14 cellular contexts compared by ENCODE assay signal in the genomic region with DNA sequence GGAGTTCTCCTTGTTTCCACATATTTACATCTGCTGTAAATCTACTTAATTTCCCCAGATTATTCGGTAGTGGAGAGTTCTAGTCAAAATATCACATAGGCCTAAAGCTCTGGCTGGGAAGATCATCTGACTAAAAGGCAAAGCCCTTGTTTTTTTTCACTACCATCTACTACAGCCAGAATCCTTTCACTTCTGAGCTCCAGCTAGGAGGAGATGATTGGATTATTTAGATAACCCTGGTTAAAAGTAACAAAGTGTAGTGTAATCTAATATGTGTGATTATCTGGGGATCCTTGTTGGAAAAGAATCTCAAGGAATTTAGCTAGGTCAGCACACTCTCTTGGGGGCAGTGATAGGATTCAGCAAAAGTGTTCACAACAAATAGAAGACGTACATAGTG.
DNase-seq lines count a peak whose midpoint lies in the region; ATAC-seq and TF ChIP-seq lines count a peak whose summit lies in the region.
"Had no signal": no experiment of that assay in that cellular context is flagged by ENCODE, and none has a peak within 500 bp of the region (broad histone marks: within the 10 kb centered on the region; RNA-seq: fewer than 3 reads in every experiment).

No MANE protein-coding gene starts in this region.

- no peaks in the 10 kb centered on the region for H3K9me3 ChIP-seq in cardiac muscle cell (ENCODE audit: low read depth)
- H3K9me3 ChIP-seq in neural cell (ENCODE audit: low read length), result no peaks in the 10 kb centered on the region
- H3K9me3 ChIP-seq in upper lobe of left lung, result no peaks in the 10 kb centered on the region

- H2AFZ ChIP-seq in neural cell (ENCODE audit: low read depth, low read length), result peak overlapping the region; percentile 5

- no peaks in the 10 kb centered on the region for H3K27me3 ChIP-seq in cardiac muscle cell
- H3K27me3 ChIP-seq in neural cell (ENCODE audit: insufficient read depth, low read depth, low read length), result no peaks in the 10 kb centered on the region
- no peaks in the 10 kb centered on the region for H3K27me3 ChIP-seq in upper lobe of left lung

- H3K36me3 ChIP-seq in cardiac muscle cell, result no peaks in the 10 kb centered on the region
- H3K36me3 ChIP-seq in neural cell (ENCODE audit: insufficient read depth, low read length), result no peaks in the 10 kb centered on the region
- no peaks in the 10 kb centered on the region for H3K36me3 ChIP-seq in upper lobe of left lung

- H3K9ac ChIP-seq in neural cell (ENCODE audit: low read length), result peak overlapping the region; percentile 79

- no peak for TF ChIP-seq RAD21 in neural cell (conservative IDR thresholded peaks at IDR 0.05)

- DNase-seq in cardiac muscle cell (ENCODE audit: low read depth in 1 of 2, low spot score in 1 of 2) (no peak), left cardiac atrium (no peak), fibroblast of the aortic adventitia (ENCODE audit: low read depth) (peak; percentile 31), upper lobe of left lung (no peak), C1 segment of cervical spinal cord (lab: John Stamatoyannopoulos, UW) (no peak), nucleus accumbens (lab: John Stamatoyannopoulos, UW) (no peak)
- DNase-seq in activated CD8-positive, alpha-beta memory T cell treated with anti-CD3 and anti-CD28 coated beads for 24 hours, result no peak
- DNase-seq: activated CD4-positive, alpha-beta memory T cell treated with anti-CD3 and anti-CD28 coated beads, Interleukin-2, amount 10 ng/mL, durations not matched to agents 7 days and 5 days; DMS79; head of caudate nucleus; NCI-H2029; NCI-H526 treated with DMSO at 0.1 percent for 48 hours had no signal

- WGBS in upper lobe of left lung, 2 donors, result 72 to 73% methylated on average over 2 of the region's 2 CpGs

- H4K20me1 ChIP-seq in neural cell (ENCODE audit: insufficient read depth), result no peaks in the 10 kb centered on the region

- peak overlapping the region; percentile 98 for H3K27ac ChIP-seq in cardiac muscle cell
- H3K27ac ChIP-seq in neural cell (ENCODE audit: low read length), result peak overlapping the region; percentile 99
- no peak overlapping the region for H3K27ac ChIP-seq in upper lobe of left lung
- H3K27ac ChIP-seq: epithelial cell of prostate had no signal

- ATAC-seq in left cardiac atrium, result no peak
- no peak for ATAC-seq in upper lobe of left lung (ENCODE audit: low FRiP score in 2 of 2)

- TF ChIP-seq EP300 in neural cell (conservative IDR thresholded peaks at IDR 0.05; ENCODE audit: poor library complexity, severe bottlenecking) (no peak), upper lobe of left lung (IDR thresholded peaks at IDR 0.05) (no peak)

- H3F3A ChIP-seq in neural cell (ENCODE audit: insufficient read depth, low read length, poor library complexity, severe bottlenecking), result peaks cover 6% of the 10 kb centered on the region

- TF ChIP-seq CTCF in cardiac muscle cell (IDR thresholded peaks at IDR 0.05; ENCODE audit: low read depth, low read length), result no peak
- TF ChIP-seq CTCF in fibroblast of the aortic adventitia (IDR thresholded peaks at IDR 0.05; ENCODE audit: insufficient read depth, low read length), result no peak
- TF ChIP-seq CTCF in neural cell (IDR thresholded peaks at IDR 0.05; ENCODE audit: poor library complexity, severe bottlenecking), result no peak
- no peak for TF ChIP-seq CTCF in upper lobe of left lung (IDR thresholded peaks at IDR 0.05)

- TF ChIP-seq POLR2A in upper lobe of left lung (IDR thresholded peaks at IDR 0.05), result no peak

- H3K4me2 ChIP-seq in neural cell (ENCODE audit: low read length), result peak overlapping the region; percentile 97

- no peaks in the 10 kb centered on the region for H3K9me2 ChIP-seq in neural cell (ENCODE audit: insufficient read depth, low read length)

- H3K79me2 ChIP-seq in neural cell (replicated peaks; ENCODE audit: insufficient read depth, low read length), result no peaks in the 10 kb centered on the region

- intact Hi-C loops in left cardiac atrium (cut with DNase I), result loop anchor here in 1 of 2 donors (10.0 kb wide), 1 partner anchor 119 kb away; no protein-coding TSS in a partner anchor

- H3K4me3 ChIP-seq in cardiac muscle cell (no peak overlapping the region), fibroblast of the aortic adventitia (ENCODE audit: low read depth, low read length) (no peak overlapping the region), neural cell (ENCODE audit: low read length) (no peak overlapping the region), upper lobe of left lung (no peak overlapping the region)

- H3K4me1 ChIP-seq in cardiac muscle cell (ENCODE audit: low read depth), result peaks cover 34% of the 10 kb centered on the region
- H3K4me1 ChIP-seq in upper lobe of left lung, result peaks cover 0 to 3% (median 0%) of the 10 kb centered on the region in 4 donors

TF ChIP-seq in neural cell, 6 proteins besides CTCF, POLR2A, EP300 and RAD21:
- TF ChIP-seq MXI1 (conservative IDR thresholded peaks at IDR 0.05; ENCODE audit: poor library complexity, severe bottlenecking), result no peak
- TF ChIP-seq TAF1 (IDR thresholded peaks at IDR 0.05; ENCODE audit: low read depth), result no peak
- no peak for TF ChIP-seq POLR2AphosphoS5 (IDR thresholded peaks at IDR 0.05)
- TF ChIP-seq, protein P1, sequence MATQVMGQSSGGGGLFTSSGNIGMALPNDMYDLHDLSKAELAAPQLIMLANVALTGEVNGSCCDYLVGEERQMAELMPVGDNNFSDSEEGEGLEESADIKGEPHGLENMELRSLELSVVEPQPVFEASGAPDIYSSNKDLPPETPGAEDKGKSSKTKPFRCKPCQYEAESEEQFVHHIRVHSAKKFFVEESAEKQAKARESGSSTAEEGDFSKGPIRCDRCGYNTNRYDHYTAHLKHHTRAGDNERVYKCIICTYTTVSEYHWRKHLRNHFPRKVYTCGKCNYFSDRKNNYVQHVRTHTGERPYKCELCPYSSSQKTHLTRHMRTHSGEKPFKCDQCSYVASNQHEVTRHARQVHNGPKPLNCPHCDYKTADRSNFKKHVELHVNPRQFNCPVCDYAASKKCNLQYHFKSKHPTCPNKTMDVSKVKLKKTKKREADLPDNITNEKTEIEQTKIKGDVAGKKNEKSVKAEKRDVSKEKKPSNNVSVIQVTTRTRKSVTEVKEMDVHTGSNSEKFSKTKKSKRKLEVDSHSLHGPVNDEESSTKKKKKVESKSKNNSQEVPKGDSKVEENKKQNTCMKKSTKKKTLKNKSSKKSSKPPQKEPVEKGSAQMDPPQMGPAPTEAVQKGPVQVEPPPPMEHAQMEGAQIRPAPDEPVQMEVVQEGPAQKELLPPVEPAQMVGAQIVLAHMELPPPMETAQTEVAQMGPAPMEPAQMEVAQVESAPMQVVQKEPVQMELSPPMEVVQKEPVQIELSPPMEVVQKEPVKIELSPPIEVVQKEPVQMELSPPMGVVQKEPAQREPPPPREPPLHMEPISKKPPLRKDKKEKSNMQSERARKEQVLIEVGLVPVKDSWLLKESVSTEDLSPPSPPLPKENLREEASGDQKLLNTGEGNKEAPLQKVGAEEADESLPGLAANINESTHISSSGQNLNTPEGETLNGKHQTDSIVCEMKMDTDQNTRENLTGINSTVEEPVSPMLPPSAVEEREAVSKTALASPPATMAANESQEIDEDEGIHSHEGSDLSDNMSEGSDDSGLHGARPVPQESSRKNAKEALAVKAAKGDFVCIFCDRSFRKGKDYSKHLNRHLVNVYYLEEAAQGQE (IDR thresholded peaks at IDR 0.05; ENCODE audit: borderline replicate concordance), result no peak
- no peak for TF ChIP-seq SMC3 (conservative IDR thresholded peaks at IDR 0.05; ENCODE audit: poor library complexity)
- no peak for TF ChIP-seq EZH2 (IDR thresholded peaks at IDR 0.05; ENCODE audit: borderline replicate concordance, insufficient read depth, low read length, poor library complexity, severe bottlenecking)
TF ChIP-seq in neural cell: peak in this region for 0.

Comparison
In these comparisons a context has a peak if more than half of its experiments do, and no peak if none do; other contexts are left out.
1. H3K27ac ChIP-seq: peak in cardiac muscle cell (single experiment) and neural cell (single experiment); none in upper lobe of left lung (0 of 4).